Comparison of ENCODE assay signal across 21 cellular contexts in the genomic region with DNA sequence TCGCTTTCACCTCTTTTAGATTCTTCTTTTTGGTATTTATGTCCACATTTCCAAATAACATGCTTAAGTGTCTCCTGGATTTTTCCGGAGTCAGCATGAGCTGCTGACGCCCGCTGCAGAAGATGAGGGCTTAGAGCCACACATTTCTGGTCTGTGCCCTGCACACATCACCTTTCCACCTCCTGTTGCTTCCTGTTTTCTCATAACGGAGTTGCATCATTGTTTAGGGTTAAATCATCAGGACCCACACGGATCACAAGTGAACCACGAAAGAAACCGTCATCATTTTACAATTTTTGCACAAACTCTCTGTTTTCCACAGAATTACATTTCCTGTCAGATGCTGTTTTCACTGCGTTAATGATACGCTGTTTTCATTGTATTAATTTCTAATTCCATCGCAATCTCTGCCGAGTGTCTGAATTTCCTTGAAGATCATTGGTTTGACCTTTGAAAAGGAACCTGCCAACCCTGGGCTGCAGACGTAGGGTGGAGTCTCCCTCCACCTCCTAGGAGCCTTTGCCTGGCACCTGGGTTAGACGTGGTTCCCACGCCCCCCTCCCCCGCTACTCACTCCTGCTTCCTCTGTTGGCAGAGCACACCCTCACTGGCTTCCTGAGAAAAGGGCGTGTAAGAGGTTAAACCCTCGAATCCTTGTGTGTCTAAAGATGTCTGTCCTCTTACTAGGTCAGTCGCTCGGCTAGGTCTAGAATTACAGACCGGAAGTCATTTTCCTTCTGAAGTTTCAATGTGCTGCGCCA.
DNase-seq lines count a peak whose midpoint lies in the region; ATAC-seq, FAIRE-seq and TF ChIP-seq lines count a peak whose summit lies in the region.
"Had no signal": no experiment of that assay in that cellular context is flagged by ENCODE, and none has a peak within 500 bp of the region (broad histone marks: within the 10 kb centered on the region; RNA-seq: fewer than 3 reads in every experiment).

No MANE protein-coding gene starts in this region.

- H3K9me3 Mint-ChIP-seq in stimulated activated naive CD8-positive, alpha-beta T cell treated with anti-CD3 and anti-CD28 coated beads, Interleukin-15, Interleukin-2, amounts not matched to agents 100 ng/mL and 50 ng/mL, for 24 hours, result no peaks in the 10 kb centered on the region
- no peaks in the 10 kb centered on the region for H3K9me3 Mint-ChIP-seq in activated CD8-positive, alpha-beta T cell treated with anti-CD3 and anti-CD28 coated beads for 36 hours
- no peaks in the 10 kb centered on the region for H3K9me3 Mint-ChIP-seq in type B pancreatic cell

- peaks cover 33 to 69% of the 10 kb centered on the region in 2 donors for H3K36me3 ChIP-seq in kidney (ENCODE audit: control insufficient read depth in 1 of 2, insufficient read depth in 2 of 2, low read length in 2 of 2)

- CTCF ChIA-PET in activated CD8-positive, alpha-beta T cell treated with anti-CD3 and anti-CD28 coated beads for 36 hours (lab: Charles Lee), result no interaction called here

- H3K27ac ChIP-seq in kidney (ENCODE audit: low read depth in 2 of 2, low read length in 2 of 2), result no peak overlapping the region
- H3K27ac ChIP-seq: body of pancreas, dorsolateral prefrontal cortex, esophagus muscularis mucosa, pancreas, testis had no signal

- H3K4me1 ChIP-seq in kidney (ENCODE audit: control insufficient read depth in 1 of 2, insufficient read depth in 1 of 2, low read depth in 1 of 2, low read length in 2 of 2), result no peaks in the 10 kb centered on the region
- H3K4me1 ChIP-seq: body of pancreas, esophagus muscularis mucosa, pancreas, testis had no signal

- POLR2A ChIA-PET in activated CD8-positive, alpha-beta T cell treated with anti-CD3 and anti-CD28 coated beads for 36 hours (lab: Charles Lee), result no interaction called here

- FAIRE-seq in kidney (lab: Jason Lieb, UNC), result no peak
- FAIRE-seq: GM12891, pancreas had no signal

- H3K9me3 ChIP-seq in kidney (ENCODE audit: control insufficient read depth in 1 of 2, low read length in 2 of 2), result no peaks in the 10 kb centered on the region
- H3K9me3 ChIP-seq: body of pancreas, esophagus muscularis mucosa, pancreas, testis had no signal

- H3K4me1 Mint-ChIP-seq in stimulated activated naive CD8-positive, alpha-beta T cell treated with anti-CD3 and anti-CD28 coated beads, Interleukin-15, Interleukin-2, amounts not matched to agents 100 ng/mL and 50 ng/mL, for 24 hours (ENCODE audit: low read depth), result no peaks in the 10 kb centered on the region
- no peaks in the 10 kb centered on the region for H3K4me1 Mint-ChIP-seq in activated CD8-positive, alpha-beta T cell treated with anti-CD3 and anti-CD28 coated beads for 36 hours (ENCODE audit: low read depth)
- no peaks in the 10 kb centered on the region for H3K4me1 Mint-ChIP-seq in type B pancreatic cell (ENCODE audit: unreplicated experiment)

- H3K36me3 Mint-ChIP-seq in stimulated activated naive CD8-positive, alpha-beta T cell treated with anti-CD3 and anti-CD28 coated beads, Interleukin-15, Interleukin-2, amounts not matched to agents 100 ng/mL and 50 ng/mL, for 24 hours (ENCODE audit: low read depth), result peaks cover 88% of the 10 kb centered on the region
- H3K36me3 Mint-ChIP-seq in activated CD8-positive, alpha-beta T cell treated with anti-CD3 and anti-CD28 coated beads for 36 hours (ENCODE audit: low read depth), result peaks cover 58% of the 10 kb centered on the region
- peaks cover 23% of the 10 kb centered on the region for H3K36me3 Mint-ChIP-seq in type B pancreatic cell

- H3K27me3 Mint-ChIP-seq in stimulated activated naive CD8-positive, alpha-beta T cell treated with anti-CD3 and anti-CD28 coated beads, Interleukin-15, Interleukin-2, amounts not matched to agents 100 ng/mL and 50 ng/mL, for 24 hours, result no peaks in the 10 kb centered on the region
- no peaks in the 10 kb centered on the region for H3K27me3 Mint-ChIP-seq in activated CD8-positive, alpha-beta T cell treated with anti-CD3 and anti-CD28 coated beads for 36 hours
- no peaks in the 10 kb centered on the region for H3K27me3 Mint-ChIP-seq in type B pancreatic cell

- H3K4me3 Mint-ChIP-seq in stimulated activated naive CD8-positive, alpha-beta T cell treated with anti-CD3 and anti-CD28 coated beads, Interleukin-15, Interleukin-2, amounts not matched to agents 100 ng/mL and 50 ng/mL, for 24 hours, result no peak overlapping the region
- H3K4me3 Mint-ChIP-seq in activated CD8-positive, alpha-beta T cell treated with anti-CD3 and anti-CD28 coated beads for 36 hours, result no peak overlapping the region
- no peak overlapping the region for H3K4me3 Mint-ChIP-seq in type B pancreatic cell

- DNase-seq in stimulated activated naive CD8-positive, alpha-beta T cell treated with anti-CD3 and anti-CD28 coated beads, Interleukin-15, Interleukin-2, amounts not matched to agents 100 U/mL and 50 U/mL, for 24 hours, result no peak
- no peak for DNase-seq in activated CD8-positive, alpha-beta T cell treated with anti-CD3 and anti-CD28 coated beads for 36 hours
- DNase-seq in kidney, result peak; percentile 63
- no peak for DNase-seq in type B pancreatic cell (ENCODE audit: extremely low spot score, unreplicated experiment)
- DNase-seq: activated CD4-positive, alpha-beta T cell treated with anti-CD3 and anti-CD28 coated beads, Interleukin-2, amount 50 U/mL, for 1 hour; activated gamma-delta T cell treated with Interleukin-2 at 50 U/mL for 16 hours; AML-193; body of pancreas; dorsolateral prefrontal cortex; GDM1; NCI-H2029 treated with DMSO at 0.1 percent for 48 hours; NCI-H510A treated with DMSO at 0.1 percent for 48 hours; SHP77 treated with DMSO at 0.1 percent for 48 hours; stimulated activated CD4-positive, alpha-beta T cell treated with anti-CD3 and anti-CD28 coated beads, Interleukin-4, amount 100 ng/mL, for 1 hour; testis had no signal

- no peak overlapping the region for H3K4me3 ChIP-seq in kidney (ENCODE audit: low read length in 2 of 2)
- H3K4me3 ChIP-seq: body of pancreas, dorsolateral prefrontal cortex, esophagus muscularis mucosa, pancreas, testis had no signal

- ATAC-seq in stimulated activated naive CD8-positive, alpha-beta T cell treated with anti-CD3 and anti-CD28 coated beads, Interleukin-15, Interleukin-2, amounts not matched to agents 100 U/mL and 50 U/mL, for 24 hours, result no peak
- no peak for ATAC-seq in activated CD8-positive, alpha-beta T cell treated with anti-CD3 and anti-CD28 coated beads for 36 hours
- ATAC-seq in HG03280 (IDR thresholded peaks at IDR 0.05; ENCODE audit: unreplicated experiment) (no peak), GM19035 (IDR thresholded peaks at IDR 0.05; ENCODE audit: unreplicated experiment) (no peak)
- ATAC-seq: body of pancreas, pancreas had no signal

- peak overlapping the region; percentile 59 for H3K27ac Mint-ChIP-seq in stimulated activated naive CD8-positive, alpha-beta T cell treated with anti-CD3 and anti-CD28 coated beads, Interleukin-15, Interleukin-2, amounts not matched to agents 100 ng/mL and 50 ng/mL, for 24 hours
- peak overlapping the region; percentile 72 for H3K27ac Mint-ChIP-seq in activated CD8-positive, alpha-beta T cell treated with anti-CD3 and anti-CD28 coated beads for 36 hours
- H3K27ac Mint-ChIP-seq in type B pancreatic cell, result no peak overlapping the region

- TF ChIP-seq CTCF in activated CD8-positive, alpha-beta T cell treated with anti-CD3 and anti-CD28 coated beads for 36 hours (IDR thresholded peaks at IDR 0.05), result no peak
- no peak for TF ChIP-seq CTCF in kidney (IDR thresholded peaks at IDR 0.05; ENCODE audit: borderline replicate concordance, extremely low read depth, insufficient read depth)
- TF ChIP-seq CTCF in type B pancreatic cell (conservative IDR thresholded peaks at IDR 0.05), result no peak

- intact Hi-C loops in activated CD8-positive, alpha-beta T cell treated with anti-CD3 and anti-CD28 coated beads for 36 hours (cut with micrococcal nuclease), result no loop called here
- intact Hi-C loops in kidney (cut with DNase I), result no loop called here

- no peak overlapping the region for H3K9ac ChIP-seq in kidney (ENCODE audit: low read length in 2 of 2)
